24 cellular contexts compared by ENCODE assay signal in the genomic region with DNA sequence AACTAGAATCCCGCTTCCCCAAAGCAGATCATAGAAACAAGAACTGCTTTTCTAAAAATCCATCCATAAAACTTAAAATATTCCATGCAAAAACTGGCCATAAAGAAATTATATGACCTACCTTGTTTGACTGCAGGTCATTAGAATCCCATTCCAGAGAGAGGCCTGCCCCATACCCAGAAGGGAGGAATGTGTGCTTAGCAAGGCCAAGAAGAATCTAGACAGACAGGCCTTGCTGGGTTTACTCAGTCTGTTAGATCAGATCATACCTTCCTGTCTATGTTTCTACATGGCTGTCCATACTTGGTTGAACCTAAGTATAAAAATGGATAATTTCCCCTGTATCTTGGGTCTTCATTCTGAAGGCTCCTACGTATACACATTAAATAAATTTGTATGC.
"Had no signal": no experiment of that assay in that cellular context is flagged by ENCODE, and none has a peak within 500 bp of the region (broad histone marks: within the 10 kb centered on the region; RNA-seq: fewer than 3 reads in every experiment).

No MANE protein-coding gene starts in this region.

- H3K27ac ChIP-seq: foreskin keratinocyte, heart right ventricle, left ventricle myocardium inferior, pancreas, prostate gland, suprapubic skin, tibial artery had no signal

- H3K4me1 ChIP-seq: foreskin keratinocyte, heart right ventricle, left ventricle myocardium inferior, pancreas, prostate gland, suprapubic skin, tibial artery had no signal

- H3K27me3 ChIP-seq: foreskin keratinocyte, pancreas, suprapubic skin, tibial artery had no signal

- H3K36me3 ChIP-seq: heart right ventricle, left ventricle myocardium inferior, pancreas, prostate gland, suprapubic skin, tibial artery had no signal

- DNase-seq: activated B cell treated with CpG ODN at 0.5 μM for 24 hours; activated CD4-positive, alpha-beta T cell treated with anti-CD3 and anti-CD28 coated beads, Interleukin-2, amount 50 U/mL, for 1 hour; activated CD8-positive, alpha-beta T cell treated with anti-CD3 and anti-CD28 coated beads for 36 hours; activated gamma-delta T cell treated with Interleukin-2 at 50 U/mL for 16 hours; activated naive CD4-positive, alpha-beta T cell treated with anti-CD3 and anti-CD28 coated beads, Interleukin-2, amount 50 U/mL, for 16 hours; activated T-cell treated with anti-CD3 and anti-CD28 coated beads, Interleukin-2, amount 50 U/mL, for 4 hours; amygdala; central memory CD4-positive, alpha-beta T cell; dermis blood vessel endothelial cell; effector CD4-positive, alpha-beta T cell; heart right ventricle; left ventricle myocardium inferior; midbrain; naive thymus-derived CD4-positive, alpha-beta T cell; nucleus accumbens; pancreas; stimulated activated CD4-positive, alpha-beta T cell treated with anti-CD3 and anti-CD28 coated beads, Interleukin-15, amount 100 ng/mL, for 24 hours; stimulated activated CD4-positive, alpha-beta T cell treated with anti-CD3 and anti-CD28 coated beads, Interleukin-2, amount 100 ng/mL, for 24 hours; stimulated activated naive B cell treated with anti-CD40 and anti-IgM and Interleukin-4, amounts not matched to agents 10 μg/mL and 1 μg/mL and 100 μg/mL, for 72 hours; T-cell; tibial artery had no signal

- H3K4me3 ChIP-seq: heart right ventricle, left ventricle myocardium inferior, pancreas, prostate gland, suprapubic skin, tibial artery had no signal

- H3K9me3 ChIP-seq: heart right ventricle, left ventricle myocardium inferior, pancreas, prostate gland, suprapubic skin, tibial artery had no signal
